8 cellular contexts compared by ENCODE assay signal in genomic region chr5:80408475-80408875, GRCh38. TPM values are rescaled to one million over a fixed set of nuclear protein-coding genes. Genes with fewer than 3 reads are reported as not detected.
DNase-seq lines count a peak whose midpoint lies in the region; ATAC-seq and TF ChIP-seq lines count a peak whose summit lies in the region.

No MANE protein-coding gene starts in this region.

- H3K9me3 ChIP-seq in fibroblast of lung (ENCODE audit: control insufficient read depth, insufficient read depth, low read depth, low read length) = no peaks in the 10 kb centered on the region
- H3K9me3 ChIP-seq in tibial artery = no peaks in the 10 kb centered on the region

- no peaks in the 10 kb centered on the region for H3K9me3 Mint-ChIP-seq in activated CD4-positive, alpha-beta memory T cell treated with anti-CD3 and anti-CD28 coated beads, Interleukin-2, amount 10 ng/mL, durations not matched to agents 7 days and 5 days
- H3K9me3 Mint-ChIP-seq in nephron progenitor cell = peaks cover 6% of the 10 kb centered on the region

- H3K27ac Mint-ChIP-seq in activated CD4-positive, alpha-beta memory T cell treated with anti-CD3 and anti-CD28 coated beads, Interleukin-2, amount 10 ng/mL, durations not matched to agents 7 days and 5 days = peak overlapping the region; percentile 1
- H3K27ac Mint-ChIP-seq in nephron progenitor cell = peak overlapping the region; percentile 96

- CTCF ChIA-PET in activated CD4-positive, alpha-beta memory T cell treated with anti-CD3 and anti-CD28 coated beads, Interleukin-2, amount 10 ng/mL, durations not matched to agents 7 days and 5 days (lab: Charles Lee) = interaction anchor here (0.8 kb wide), 1 partner anchor 325 kb away, joined by 3 read pairs; no protein-coding TSS in a partner anchor

- peaks cover 2% of the 10 kb centered on the region for H3K36me3 ChIP-seq in fibroblast of lung (ENCODE audit: control insufficient read depth, insufficient read depth, low read length)
- no peaks in the 10 kb centered on the region for H3K36me3 ChIP-seq in tibial artery

- POLR2A ChIA-PET in activated CD4-positive, alpha-beta memory T cell treated with anti-CD3 and anti-CD28 coated beads, Interleukin-2, amount 10 ng/mL, durations not matched to agents 7 days and 5 days (lab: Charles Lee) = interaction anchor here (1.0 to 2.2 kb wide), 3 partner anchors 153 to 283 kb away, joined by 4 to 10 read pairs (median 4); partner anchors contain the start of gene SERINC5

- ATAC-seq in Right ventricle myocardium inferior = peak; percentile 74
- peak; percentile 41 for ATAC-seq in HG02798 (IDR thresholded peaks at IDR 0.05; ENCODE audit: poor library complexity, unreplicated experiment)

- peaks cover 35% of the 10 kb centered on the region for H3K79me2 ChIP-seq in fibroblast of lung (ENCODE audit: control insufficient read depth, insufficient read depth, low read length)

- peak overlapping the region; percentile 93 for H3K4me3 Mint-ChIP-seq in activated CD4-positive, alpha-beta memory T cell treated with anti-CD3 and anti-CD28 coated beads, Interleukin-2, amount 10 ng/mL, durations not matched to agents 7 days and 5 days
- peak overlapping the region; percentile 93 for H3K4me3 Mint-ChIP-seq in nephron progenitor cell

- no peaks in the 10 kb centered on the region for H4K20me1 ChIP-seq in fibroblast of lung (ENCODE audit: control insufficient read depth, extremely low read depth, insufficient read depth, low read length)

- DNase-seq in Right ventricle myocardium inferior (ENCODE audit: missing footprints) (peak; percentile 82), cardiac septum (ENCODE audit: low spot score) (no peak), NCI-H2171 (lab: John Stamatoyannopoulos, UW) (peak; percentile 15), fibroblast of lung (ENCODE audit: low read depth in 2 of 2) (peak; percentile 44 to 61), nephron progenitor cell (peak; percentile 82), tibial artery (peak; percentile 42 to 81)
- DNase-seq in activated CD4-positive, alpha-beta memory T cell treated with anti-CD3 and anti-CD28 coated beads, Interleukin-2, amount 10 ng/mL, durations not matched to agents 7 days and 5 days = peak; percentile 47

- TF ChIP-seq CTCF in fibroblast of lung (conservative IDR thresholded peaks at IDR 0.05 in 1 of 2, IDR thresholded peaks at IDR 0.05 in 1 of 2; ENCODE audit: low read depth in 1 of 2, low read length in 2 of 2) (peak in 1 of 2 donors; percentile 26), nephron progenitor cell (IDR thresholded peaks at IDR 0.05) (peak; percentile 1), tibial artery (IDR thresholded peaks at IDR 0.05) (no peak)

- H3K4me2 ChIP-seq in fibroblast of lung (ENCODE audit: extremely low read depth, insufficient read depth, low read length) = peak overlapping the region; percentile 84

- peaks cover 7% of the 10 kb centered on the region for H3K36me3 Mint-ChIP-seq in activated CD4-positive, alpha-beta memory T cell treated with anti-CD3 and anti-CD28 coated beads, Interleukin-2, amount 10 ng/mL, durations not matched to agents 7 days and 5 days (ENCODE audit: low read depth)
- H3K36me3 Mint-ChIP-seq in nephron progenitor cell (ENCODE audit: low read depth) = peaks cover 22% of the 10 kb centered on the region

- intact Hi-C loops in Right ventricle myocardium inferior (cut with DNase I) = loop anchor here (2.0 to 10.0 kb wide), 3 partner anchors 246 to 824 kb away; partner anchors contain the start of genes CKMT2, DHFR and MSH3
- intact Hi-C loops in cardiac septum (cut with DNase I) = loop anchor here (5.0 to 10.0 kb wide), 3 partner anchors 151 to 316 kb away; partner anchors contain the start of gene SERINC5
- intact Hi-C loops in tibial artery (cut with DNase I; ENCODE audit: low total_unique reads) = loop anchor here (2.0 to 5.0 kb wide), 2 partner anchors 74 to 154 kb away; no protein-coding TSS in a partner anchor

- H3K27me3 ChIP-seq in fibroblast of lung (ENCODE audit: control insufficient read depth, insufficient read depth, low read length) (no peaks in the 10 kb centered on the region), tibial artery (no peaks in the 10 kb centered on the region)

- peaks cover 22% of the 10 kb centered on the region for H3K4me1 Mint-ChIP-seq in activated CD4-positive, alpha-beta memory T cell treated with anti-CD3 and anti-CD28 coated beads, Interleukin-2, amount 10 ng/mL, durations not matched to agents 7 days and 5 days
- peaks cover 25% of the 10 kb centered on the region for H3K4me1 Mint-ChIP-seq in nephron progenitor cell

- H3K9ac ChIP-seq in fibroblast of lung (ENCODE audit: insufficient read depth, low read length) = peak overlapping the region; percentile 77

- H3K4me1 ChIP-seq in fibroblast of lung (ENCODE audit: control insufficient read depth, extremely low read depth, insufficient read depth, low read length) = no peaks in the 10 kb centered on the region
- H3K4me1 ChIP-seq in tibial artery = peaks cover 0 to 36% (median 12%) of the 10 kb centered on the region in 4 donors

- no peaks in the 10 kb centered on the region for H3K27me3 Mint-ChIP-seq in activated CD4-positive, alpha-beta memory T cell treated with anti-CD3 and anti-CD28 coated beads, Interleukin-2, amount 10 ng/mL, durations not matched to agents 7 days and 5 days
- H3K27me3 Mint-ChIP-seq in nephron progenitor cell (ENCODE audit: low read depth, poor library complexity) = peaks cover 3% of the 10 kb centered on the region

- peak overlapping the region; percentile 50 for H2AFZ ChIP-seq in fibroblast of lung (ENCODE audit: low read length)

- H3K27ac ChIP-seq in fibroblast of lung (ENCODE audit: insufficient read depth, low read length) (peak overlapping the region; percentile 97), tibial artery (peak overlapping the region; percentile 96 to 99)

- peak overlapping the region; percentile 88 to 94 (median 90) for H3K4me3 ChIP-seq in fibroblast of lung (replicated peaks in 1 of 4; ENCODE audit: control extremely low read depth in 1 of 4, insufficient read depth in 1 of 4, low read depth in 3 of 4, low read length in 4 of 4)
- H3K4me3 ChIP-seq in tibial artery = peak overlapping the region; percentile 96

RNA-seq across cellular contexts. Expression of gene ZFYVE16, which starts 0.6 kb away (rescaled TPM):
- total RNA-seq in Right ventricle myocardium inferior (32.8 TPM), cardiac septum (50.3 TPM), fibroblast of lung (34.2 and 37.0 TPM in 2 replicates)
- 10 to 100 TPM; 13.4 to 15.7 TPM for total RNA-seq in activated CD4-positive, alpha-beta memory T cell treated with anti-CD3 and anti-CD28 coated beads, Interleukin-2, amount 10 ng/mL, durations not matched to agents 7 days and 5 days
- 9.8 and 12.9 TPM in 2 replicates for polyA plus RNA-seq in fibroblast of lung
- polyA plus RNA-seq in fibroblast of lung (2012) = 7.7 and 11.6 TPM in 2 replicates
- polyA minus RNA-seq in fibroblast of lung (ENCODE audit: low replicate concordance) = 1.3 and 6.0 TPM in 2 replicates
